17 cellular contexts compared by ENCODE assay signal in genomic region chr6:125046107-125046925, GRCh38.
DNase-seq lines count a peak whose midpoint lies in the region; TF ChIP-seq lines count a peak whose summit lies in the region.
"Had no signal": no experiment of that assay in that cellular context is flagged by ENCODE, and none has a peak within 500 bp of the region (broad histone marks: within the 10 kb centered on the region; RNA-seq: fewer than 3 reads in every experiment).

No MANE protein-coding gene starts in this region.

- H3K4me1 ChIP-seq in HUES6 (ENCODE audit: control insufficient read depth, insufficient read depth, low read length) (peaks cover 11% of the 10 kb centered on the region), suprapubic skin (peaks cover 24% of the 10 kb centered on the region)
- H3K4me1 ChIP-seq: right lobe of liver, testis had no signal

- WGBS in suprapubic skin, result 61% methylated on average over 7 of the region's 7 CpGs

- no peak for TF ChIP-seq POLR2A in suprapubic skin (IDR thresholded peaks at IDR 0.05)

- no peak for TF ChIP-seq CTCF in suprapubic skin (IDR thresholded peaks at IDR 0.05)
- TF ChIP-seq CTCF in GM13977 (IDR thresholded peaks at IDR 0.05; ENCODE audit: extremely low read depth, insufficient read depth, missing control alignments), result no peak
- TF ChIP-seq CTCF in dorsolateral prefrontal cortex (IDR thresholded peaks at IDR 0.05 in 54 of 56, conservative IDR thresholded peaks at IDR 0.05 in 2 of 56; ENCODE audit: low read depth in 1 of 56, partially characterized antibody in 56 of 56), result no peak

- in situ Hi-C loops in GM13977 (cut with MboI; ENCODE audit: low pct_unique_long_range_greater_than_20kb, low sequenced_read_pairs, unreplicated experiment), result no loop called here

- no peaks in the 10 kb centered on the region for H3K36me3 ChIP-seq in HUES6 (ENCODE audit: control insufficient read depth, insufficient read depth, low read length)
- H3K36me3 ChIP-seq in suprapubic skin, result peaks cover 6% of the 10 kb centered on the region
- H3K36me3 ChIP-seq: HAP-1 had no signal

- H3K9me3 ChIP-seq in HUES6 (ENCODE audit: control insufficient read depth, insufficient read depth, low read depth, low read length) (no peaks in the 10 kb centered on the region), suprapubic skin (no peaks in the 10 kb centered on the region)
- H3K9me3 ChIP-seq: HAP-1, right lobe of liver, testis had no signal

- H3K9ac ChIP-seq in HUES6 (ENCODE audit: low read length), result no peak overlapping the region

- H3K4me3 ChIP-seq in HUES6 (ENCODE audit: low read depth, low read length) (no peak overlapping the region), suprapubic skin (no peak overlapping the region), dorsolateral prefrontal cortex (no peak overlapping the region)
- H3K4me3 ChIP-seq: HAP-1, right lobe of liver, testis had no signal

- DNase-seq in SK-N-DZ (ENCODE audit: low spot score) (peak; percentile 41), glomerular visceral epithelial cell (ENCODE audit: extremely low spot score) (peak; percentile 7), suprapubic skin (ENCODE audit: low spot score in 2 of 2) (peak; percentile 70 to 81), GM13977 (ENCODE audit: low spot score) (no peak), dorsolateral prefrontal cortex (no peak), medulla oblongata (ENCODE audit: extremely low spot score) (no peak)
- DNase-seq: activated CD4-positive, alpha-beta T cell treated with anti-CD3 and anti-CD28 coated beads, Interleukin-2, amount 50 U/mL, for 4 hours; activated naive CD8-positive, alpha-beta T cell treated with anti-CD3 and anti-CD28 coated beads, Interleukin-2, amount 50 U/mL, for 24 hours; activated T-cell treated with anti-CD3 and anti-CD28 coated beads, Interleukin-2, amount 50 U/mL, for 48 hours; CD4-positive, CD25-positive, alpha-beta regulatory T cell; midbrain; MV-4-11; NCI-H2107; right lobe of liver; testis had no signal

- intact Hi-C loops in dorsolateral prefrontal cortex (cut with DNase I), result loop anchor here in 1 of 2 donors (5.0 kb wide), 1 partner anchor 51 kb away; no protein-coding TSS in a partner anchor

- H3K27me3 ChIP-seq in HUES6 (ENCODE audit: control insufficient read depth, insufficient read depth, low read length) (no peaks in the 10 kb centered on the region), suprapubic skin (no peaks in the 10 kb centered on the region), dorsolateral prefrontal cortex (no peaks in the 10 kb centered on the region)
- H3K27me3 ChIP-seq: right lobe of liver, testis had no signal

- TF ChIP-seq EP300 in suprapubic skin (IDR thresholded peaks at IDR 0.05), result no peak

- H3K27ac ChIP-seq in HUES6 (ENCODE audit: low read depth, low read length) (peak overlapping the region; percentile 36; the same call in 1 of the 2 replicates), suprapubic skin (no peak overlapping the region), dorsolateral prefrontal cortex (peak overlapping the region in 6 of 59 donors; percentile 3 to 75 (median 25))
- H3K27ac ChIP-seq: right lobe of liver, testis had no signal

Comparison
In these comparisons a context has a peak if more than half of its experiments do, and no peak if none do; other contexts are left out.
1. DNase-seq: peak in SK-N-DZ (single experiment), glomerular visceral epithelial cell (single experiment) and suprapubic skin (2 of 2); none in GM13977 (single experiment), dorsolateral prefrontal cortex (0 of 10) and medulla oblongata (single experiment).